9 cellular contexts compared by ENCODE assay signal in genomic region chr20:31870703-31871601, GRCh38. TPM values are rescaled to one million over a fixed set of nuclear protein-coding genes. Genes with fewer than 3 reads are reported as not detected.
A peak's percentile ranks its signal among the peaks of the same experiment; 100 is the strongest.
DNase-seq lines count a peak whose midpoint lies in the region; ATAC-seq, FAIRE-seq and TF ChIP-seq lines count a peak whose summit lies in the region.
"Had no signal": no experiment of that assay in that cellular context is flagged by ENCODE, and none has a peak within 500 bp of the region (broad histone marks: within the 10 kb centered on the region; RNA-seq: fewer than 3 reads in every experiment).

No MANE protein-coding gene starts in this region.

- H3K9me3 Mint-ChIP-seq in activated CD8-positive, alpha-beta memory T cell treated with anti-CD3 and anti-CD28 coated beads, Interleukin-2, amount 10 ng/mL, durations not matched to agents 7 days and 5 days (ENCODE audit: low read depth) = no peaks in the 10 kb centered on the region

- BruUV-seq in K562 (replicated peaks; lab: Mats Ljungman, UMichigan) = no TSS peak

- no peak overlapping the region for H3K4me3 ChIP-seq in K562
- H3K4me3 ChIP-seq in mesendoderm (ENCODE audit: low read length) = peak overlapping the region; percentile 28
- peak overlapping the region; percentile 57 to 80 (median 66) for H3K4me3 ChIP-seq in tibial nerve

- peaks cover 45 to 59% of the 10 kb centered on the region in 2 experiments for H3K27me3 ChIP-seq in K562 (ENCODE audit: control insufficient read depth in 2 of 2, insufficient read depth in 2 of 2, low read length in 2 of 2)
- H3K27me3 ChIP-seq in mesendoderm (ENCODE audit: insufficient read depth, low read length, poor library complexity) = peaks cover 8% of the 10 kb centered on the region
- H3K27me3 ChIP-seq in tibial nerve = no peaks in the 10 kb centered on the region

- H3K27ac Mint-ChIP-seq in activated CD8-positive, alpha-beta memory T cell treated with anti-CD3 and anti-CD28 coated beads, Interleukin-2, amount 10 ng/mL, durations not matched to agents 7 days and 5 days = no peak overlapping the region

- no peak overlapping the region for H2BK120ac ChIP-seq in mesendoderm (ENCODE audit: low read depth, low read length)

- no peak overlapping the region for H3K23ac ChIP-seq in mesendoderm (ENCODE audit: low read length)

- no peak for DNase-seq in activated CD8-positive, alpha-beta memory T cell treated with anti-CD3 and anti-CD28 coated beads, Interleukin-2, amount 10 ng/mL, durations not matched to agents 7 days and 5 days
- DNase-seq in activated CD8-positive, alpha-beta memory T cell treated with anti-CD3 and anti-CD28 coated beads, Interleukin-2, amount 50 U/mL, for 48 hours = no peak
- no peak for DNase-seq in K562 (ENCODE audit: extremely low read depth in 1 of 4, low spot score in 3 of 4)
- DNase-seq in mesendoderm = no peak
- DNase-seq in tibial nerve (ENCODE audit: low spot score in 2 of 2) = no peak
- DNase-seq in GM19238 (ENCODE audit: insufficient read length, low spot score) = no peak

- no peak overlapping the region for H4K5ac ChIP-seq in mesendoderm (ENCODE audit: low read length)

- H3K9me3 ChIP-seq in K562 (replicated peaks; ENCODE audit: control insufficient read depth, insufficient read depth, low read depth, low read length) = no peaks in the 10 kb centered on the region
- H3K9me3 ChIP-seq in tibial nerve = no peaks in the 10 kb centered on the region

- H3K4me3 Mint-ChIP-seq in activated CD8-positive, alpha-beta memory T cell treated with anti-CD3 and anti-CD28 coated beads, Interleukin-2, amount 10 ng/mL, durations not matched to agents 7 days and 5 days = peak overlapping the region; percentile 11

- H4K8ac ChIP-seq in mesendoderm (ENCODE audit: low read depth, low read length) = no peak overlapping the region

- peaks cover 12% of the 10 kb centered on the region for H4K20me1 ChIP-seq in K562 (replicated peaks; ENCODE audit: control insufficient read depth, insufficient read depth, low read length)

- H3K9me1 ChIP-seq in K562 (ENCODE audit: control insufficient read depth, insufficient read depth, low read length) = no peaks in the 10 kb centered on the region

- POLR2A ChIA-PET in K562 (lab: Yijun Ruan, JAX) = interaction anchor here (1.1 to 1.4 kb wide), 2 partner anchors 26 to 79 kb away, joined by 4 read pairs; no protein-coding TSS in a partner anchor

- intact Hi-C loops in K562 (cut with micrococcal nuclease) = no loop called here

- peaks cover 3% of the 10 kb centered on the region for H3K36me3 Mint-ChIP-seq in activated CD8-positive, alpha-beta memory T cell treated with anti-CD3 and anti-CD28 coated beads, Interleukin-2, amount 10 ng/mL, durations not matched to agents 7 days and 5 days

- no peak for TF ChIP-seq RAD21 in K562 (CRISPR knock-in tag; conservative IDR thresholded peaks at IDR 0.05 in 1 of 2, IDR thresholded peaks at IDR 0.05 in 1 of 2)

- H3K4me2 ChIP-seq in K562 (ENCODE audit: insufficient read depth, low read length) (no peak overlapping the region), mesendoderm (ENCODE audit: low read length) (peak overlapping the region; percentile 98)

- H3K36me3 ChIP-seq in K562 (ENCODE audit: control insufficient read depth, insufficient read depth, low read length) = no peaks in the 10 kb centered on the region
- H3K36me3 ChIP-seq in mesendoderm (ENCODE audit: control insufficient read depth, insufficient read depth, low read length) = no peaks in the 10 kb centered on the region
- peaks cover 0 to 4% (median 0%) of the 10 kb centered on the region in 3 donors for H3K36me3 ChIP-seq in tibial nerve

- TF ChIP-seq EP300 in K562 (IDR thresholded peaks at IDR 0.05; ENCODE audit: low read length) = no peak
- no peak for TF ChIP-seq EP300 in tibial nerve (IDR thresholded peaks at IDR 0.05)

- no peak overlapping the region for H3K9ac ChIP-seq in K562 (ENCODE audit: insufficient read depth in 1 of 2, low read depth in 2 of 2, low read length in 2 of 2)
- H3K9ac ChIP-seq in mesendoderm (ENCODE audit: low read length) = peak overlapping the region; percentile 68

- TF ChIP-seq POLR2A in K562 (conservative IDR thresholded peaks at IDR 0.05) (no peak), tibial nerve (IDR thresholded peaks at IDR 0.05) (no peak)

- no peak overlapping the region for H2BK5ac ChIP-seq in mesendoderm (ENCODE audit: low read length)

- 7% methylated on average over 19 of the region's 25 CpGs for WGBS in K562 (ENCODE audit: insufficient coverage, low coverage, missing lambda C conversion rate)
- WGBS in mesendoderm (ENCODE audit: extremely low coverage, insufficient coverage, low lambda C conversion rate) = no CpG with 5 or more reads among the region's 25 CpGs
- 7 to 21% methylated on average over 6 to 23 of the region's 25 CpGs for WGBS in tibial nerve, 2 donors

- H3K27ac ChIP-seq in K562 (ENCODE audit: extremely low read depth, low read depth, low read length) (no peak overlapping the region), mesendoderm (ENCODE audit: low read depth, low read length) (no peak overlapping the region), tibial nerve (peak overlapping the region; percentile 81 to 89 (median 86))
- H3K27ac ChIP-seq: C4-2B had no signal

- no peaks in the 10 kb centered on the region for H3K79me1 ChIP-seq in mesendoderm (ENCODE audit: low read length)

- H3K4me1 ChIP-seq in K562 (replicated peaks in 1 of 2; ENCODE audit: control insufficient read depth in 2 of 2, insufficient read depth in 2 of 2, low read length in 2 of 2) (peaks cover 0 to 11% of the 10 kb centered on the region in 2 experiments; a peak in 2 of 5 replicates), mesendoderm (ENCODE audit: control insufficient read depth, low read depth, low read length) (no peaks in the 10 kb centered on the region), tibial nerve (peaks cover 0 to 26% (median 15%) of the 10 kb centered on the region in 4 donors)

- peak overlapping the region; percentile 91 for H3K56ac ChIP-seq in mesendoderm (ENCODE audit: low read length)

- H3K4me1 Mint-ChIP-seq in activated CD8-positive, alpha-beta memory T cell treated with anti-CD3 and anti-CD28 coated beads, Interleukin-2, amount 10 ng/mL, durations not matched to agents 7 days and 5 days = peaks cover 11% of the 10 kb centered on the region

- no peak for FAIRE-seq in K562 (lab: Jason Lieb, UNC)

- no peak overlapping the region for H3K4ac ChIP-seq in mesendoderm (ENCODE audit: low read depth, low read length)

- peaks cover 58% of the 10 kb centered on the region for H3K27me3 Mint-ChIP-seq in activated CD8-positive, alpha-beta memory T cell treated with anti-CD3 and anti-CD28 coated beads, Interleukin-2, amount 10 ng/mL, durations not matched to agents 7 days and 5 days

- ATAC-seq in activated CD8-positive, alpha-beta memory T cell treated with anti-CD3 and anti-CD28 coated beads, Interleukin-2, amount 10 ng/mL, durations not matched to agents 7 days and 5 days = no peak
- no peak for ATAC-seq in K562
- ATAC-seq in HG03108 (IDR thresholded peaks at IDR 0.05; ENCODE audit: unreplicated experiment) = no peak
- no peak for ATAC-seq in HG02885 (IDR thresholded peaks at IDR 0.05; ENCODE audit: poor library complexity, unreplicated experiment)

- no peak overlapping the region for H2AFZ ChIP-seq in K562 (ENCODE audit: low read depth, low read length)

- no peak overlapping the region for H2AK5ac ChIP-seq in mesendoderm (ENCODE audit: low read length)

- no peaks in the 10 kb centered on the region for H3K79me2 ChIP-seq in K562 (ENCODE audit: control insufficient read depth, insufficient read depth, low read length)
- H3K79me2 ChIP-seq in mesendoderm (ENCODE audit: control insufficient read depth, insufficient read depth, low read length) = no peaks in the 10 kb centered on the region

- CTCF ChIA-PET in activated CD8-positive, alpha-beta memory T cell treated with anti-CD3 and anti-CD28 coated beads, Interleukin-2, amount 10 ng/mL, durations not matched to agents 7 days and 5 days (lab: Charles Lee) = interaction anchor here (1.0 to 1.8 kb wide), 6 partner anchors 10 to 81 kb away, joined by 3 to 9 read pairs (median 3); partner anchors contain the start of gene PDRG1
- CTCF ChIA-PET in K562 (lab: Yijun Ruan, JAX; ENCODE audit: low intra/inter-chr PET ratio) = interaction anchor here (0.7 kb wide), 1 partner anchor 17 kb away, joined by 3 read pairs; no protein-coding TSS in a partner anchor

- no peak overlapping the region for H3K18ac ChIP-seq in mesendoderm (ENCODE audit: low read length)

- no peak overlapping the region for H2BK15ac ChIP-seq in mesendoderm (replicated peaks; ENCODE audit: low read depth)

- in situ Hi-C loops in K562 (cut with MboI) = no loop called here

- TF ChIP-seq CTCF in K562 (IDR thresholded peaks at IDR 0.05 in 2 of 3, conservative IDR thresholded peaks at IDR 0.05 in 1 of 3; ENCODE audit: insufficient read depth in 2 of 3, low read depth in 1 of 3, low read length in 3 of 3) (no peak), tibial nerve (IDR thresholded peaks at IDR 0.05) (peak in 1 of 5 experiments; percentile 5)

RNA-seq across cellular contexts. Expression of gene TTLL9, which starts 0.5 kb away (rescaled TPM):
- total RNA-seq in activated CD8-positive, alpha-beta memory T cell treated with anti-CD3 and anti-CD28 coated beads, Interleukin-2, amount 10 ng/mL, durations not matched to agents 7 days and 5 days = not detected
- total RNA-seq in K562 (2011; cell fraction: chromatin; rRNA removed; ENCODE audit: low replicate concordance) = not detected in 2 replicates
- not detected in 2 replicates for total RNA-seq in K562 (2011; cell fraction: nucleolus; rRNA removed)
- not detected in 2 replicates for total RNA-seq in K562 (2011; cell fraction: nucleoplasm; rRNA removed)
- not detected in 2 replicates for total RNA-seq in K562 (2014; rRNA removed)
- total RNA-seq in K562 (2014; rRNA removed; fragmentation: Illumina TruSeq; extraction: Trizol) = not detected in 2 replicates
- total RNA-seq in K562 (2015; rRNA removed; fragmentation: Illumina TruSeq; extraction: Trizol) = not detected in 2 replicates
- total RNA-seq in K562 (2021) = not detected in 2 replicates
- not detected in 2 replicates for polyA plus RNA-seq in K562 (2011; rRNA removed)
- polyA plus RNA-seq in K562 (2011; cell fraction: cytosol; rRNA removed) = not detected in 2 replicates
- not detected in 2 replicates for polyA plus RNA-seq in K562 (2011; cell fraction: nucleus; rRNA removed)
- polyA plus RNA-seq in K562 (2012) = not detected in 2 replicates
- not detected in 2 replicates for polyA plus RNA-seq in K562 (2014; fragmentation: Illumina TruSeq; extraction: Trizol)
- under 1 TPM in 1 of 2 experiments, not detected in 1; 0.06 TPM for polyA plus RNA-seq in K562 (2014; fragmentation: Nextera tagmentation; extraction: Ambion mirVana)
- 0.07 TPM in 1 of 2 replicates, not detected in the other for polyA plus RNA-seq in K562 (2014; rRNA removed)
- polyA minus RNA-seq in K562 (2011; rRNA and poly(A)+ RNA removed) = not detected in 2 replicates
- not detected in 2 replicates for polyA minus RNA-seq in K562 (2011; cell fraction: cytosol; rRNA and poly(A)+ RNA removed)
- polyA minus RNA-seq in K562 (2011; cell fraction: nucleus; rRNA and poly(A)+ RNA removed) = not detected in 2 replicates
- polyA plus RNA-seq in mesendoderm (2013, experiment 1 of 2) = not detected
- polyA plus RNA-seq in mesendoderm (2013, experiment 2 of 2) = 0.01 TPM
- 1 to 10 TPM; 2.8 to 3.7 (median 3.1) TPM for total RNA-seq in tibial nerve

RNA-seq across cellular contexts. Expression of gene DUSP15, which starts 0.6 kb away (rescaled TPM):
- not detected for total RNA-seq in activated CD8-positive, alpha-beta memory T cell treated with anti-CD3 and anti-CD28 coated beads, Interleukin-2, amount 10 ng/mL, durations not matched to agents 7 days and 5 days
- 0.53 TPM in 1 of 2 replicates, not detected in the other for total RNA-seq in K562 (2011; cell fraction: chromatin; rRNA removed; ENCODE audit: low replicate concordance)
- 0.33 and 0.39 TPM in 2 replicates for total RNA-seq in K562 (2011; cell fraction: nucleolus; rRNA removed)
- total RNA-seq in K562 (2011; cell fraction: nucleoplasm; rRNA removed) = 0.29 and 0.84 TPM in 2 replicates
- total RNA-seq in K562 (2014; rRNA removed) (not detected in 2 replicates), K562 (2014; rRNA removed; fragmentation: Illumina TruSeq; extraction: Trizol) (not detected in 2 replicates), K562 (2015; rRNA removed; fragmentation: Illumina TruSeq; extraction: Trizol) (not detected in 2 replicates), K562 (2021) (not detected in 2 replicates), tibial nerve (10 to 100 TPM; 31.8 to 61.3 (median 44.6) TPM)
- polyA plus RNA-seq in K562 (2011; rRNA removed) (not detected in 2 replicates), K562 (2014; fragmentation: Illumina TruSeq; extraction: Trizol) (not detected in 2 replicates), K562 (2014; fragmentation: Nextera tagmentation; extraction: Ambion mirVana) (not detected), K562 (2014; rRNA removed) (0.34 and 0.66 TPM in 2 replicates)
- polyA plus RNA-seq in K562 (2011; cell fraction: cytosol; rRNA removed) = 0.09 and 0.16 TPM in 2 replicates
- polyA plus RNA-seq in K562 (2011; cell fraction: nucleus; rRNA removed) = 0.15 and 0.28 TPM in 2 replicates
- 0.22 TPM in 1 of 2 replicates, not detected in the other for polyA plus RNA-seq in K562 (2012)
- not detected in 2 replicates for polyA minus RNA-seq in K562 (2011; rRNA and poly(A)+ RNA removed)
- not detected in 2 replicates for polyA minus RNA-seq in K562 (2011; cell fraction: cytosol; rRNA and poly(A)+ RNA removed)
- polyA minus RNA-seq in K562 (2011; cell fraction: nucleus; rRNA and poly(A)+ RNA removed) = not detected in 2 replicates
- 0.27 TPM for polyA plus RNA-seq in mesendoderm (2013, experiment 1 of 2)
- 0.15 TPM for polyA plus RNA-seq in mesendoderm (2013, experiment 2 of 2)

RNA-seq across cellular contexts. Expression of gene FOXS1, which starts 25.5 kb away (rescaled TPM):
- total RNA-seq in activated CD8-positive, alpha-beta memory T cell treated with anti-CD3 and anti-CD28 coated beads, Interleukin-2, amount 10 ng/mL, durations not matched to agents 7 days and 5 days = not detected
- total RNA-seq in K562 (2011; cell fraction: chromatin; rRNA removed; ENCODE audit: low replicate concordance) = not detected in 2 replicates
- total RNA-seq in K562 (2011; cell fraction: nucleolus; rRNA removed) = not detected in 2 replicates
- total RNA-seq in K562 (2011; cell fraction: nucleoplasm; rRNA removed) = not detected in 2 replicates
- total RNA-seq in K562 (2014; rRNA removed) (not detected in 2 replicates), K562 (2014; rRNA removed; fragmentation: Illumina TruSeq; extraction: Trizol) (not detected in 2 replicates), K562 (2015; rRNA removed; fragmentation: Illumina TruSeq; extraction: Trizol) (not detected in 2 replicates), K562 (2021) (not detected in 2 replicates), tibial nerve (10 to 100 TPM in 1 of 4 donors, 1 to 10 TPM in 3; 3.0 to 11.8 (median 8.0) TPM)
- polyA plus RNA-seq in K562 (2011; rRNA removed) (not detected in 2 replicates), K562 (2014; fragmentation: Illumina TruSeq; extraction: Trizol) (not detected in 2 replicates), K562 (2014; fragmentation: Nextera tagmentation; extraction: Ambion mirVana) (not detected), K562 (2014; rRNA removed) (not detected in 2 replicates)
- polyA plus RNA-seq in K562 (2011; cell fraction: cytosol; rRNA removed) = not detected in 2 replicates
- not detected in 2 replicates for polyA plus RNA-seq in K562 (2011; cell fraction: nucleus; rRNA removed)
- not detected in 2 replicates for polyA plus RNA-seq in K562 (2012)
- not detected in 2 replicates for polyA minus RNA-seq in K562 (2011; rRNA and poly(A)+ RNA removed)
- not detected in 2 replicates for polyA minus RNA-seq in K562 (2011; cell fraction: cytosol; rRNA and poly(A)+ RNA removed)
- not detected in 2 replicates for polyA minus RNA-seq in K562 (2011; cell fraction: nucleus; rRNA and poly(A)+ RNA removed)
- 0.03 TPM for polyA plus RNA-seq in mesendoderm (2013, experiment 1 of 2)
- not detected for polyA plus RNA-seq in mesendoderm (2013, experiment 2 of 2)

RNA-seq across cellular contexts. Expression of gene MYLK2, which starts 51.8 kb away (rescaled TPM):
- total RNA-seq in activated CD8-positive, alpha-beta memory T cell treated with anti-CD3 and anti-CD28 coated beads, Interleukin-2, amount 10 ng/mL, durations not matched to agents 7 days and 5 days = 1 to 10 TPM in 1 of 2 experiments, under 1 TPM in 1; 0.42 to 1.2 TPM
- 0.53 and 0.69 TPM in 2 replicates for total RNA-seq in K562 (2011; cell fraction: chromatin; rRNA removed; ENCODE audit: low replicate concordance)
- 0.33 and 0.79 TPM in 2 replicates for total RNA-seq in K562 (2011; cell fraction: nucleolus; rRNA removed)
- 0.31 and 0.44 TPM in 2 replicates for total RNA-seq in K562 (2011; cell fraction: nucleoplasm; rRNA removed)
- 0.33 and 0.45 TPM in 2 replicates for total RNA-seq in K562 (2014; rRNA removed)
- total RNA-seq in K562 (2014; rRNA removed; fragmentation: Illumina TruSeq; extraction: Trizol) = 0.07 and 0.10 TPM in 2 replicates
- 0.18 and 0.30 TPM in 2 replicates for total RNA-seq in K562 (2015; rRNA removed; fragmentation: Illumina TruSeq; extraction: Trizol)
- 0.25 and 0.53 TPM in 2 replicates for total RNA-seq in K562 (2021)
- polyA plus RNA-seq in K562 (2011; rRNA removed) = 0.15 and 0.22 TPM in 2 replicates
- polyA plus RNA-seq in K562 (2011; cell fraction: cytosol; rRNA removed) = 0.13 and 0.18 TPM in 2 replicates
- polyA plus RNA-seq in K562 (2011; cell fraction: nucleus; rRNA removed) = 0.79 and 0.84 TPM in 2 replicates
- polyA plus RNA-seq in K562 (2012) = 0.25 and 0.43 TPM in 2 replicates
- 0.12 and 0.26 TPM in 2 replicates for polyA plus RNA-seq in K562 (2014; fragmentation: Illumina TruSeq; extraction: Trizol)
- polyA plus RNA-seq in K562 (2014; fragmentation: Nextera tagmentation; extraction: Ambion mirVana) = not detected
- polyA plus RNA-seq in K562 (2014; rRNA removed) = 0.28 and 0.41 TPM in 2 replicates
- 0.11 and 0.18 TPM in 2 replicates for polyA minus RNA-seq in K562 (2011; rRNA and poly(A)+ RNA removed)
- polyA minus RNA-seq in K562 (2011; cell fraction: cytosol; rRNA and poly(A)+ RNA removed) = not detected in 2 replicates
- polyA minus RNA-seq in K562 (2011; cell fraction: nucleus; rRNA and poly(A)+ RNA removed) = 0.13 and 0.78 TPM in 2 replicates
- 0.14 TPM for polyA plus RNA-seq in mesendoderm (2013, experiment 1 of 2)
- polyA plus RNA-seq in mesendoderm (2013, experiment 2 of 2) = 0.22 TPM
- 1 to 10 TPM in 1 of 4 donors, under 1 TPM in 1, not detected in 2; 0.66 to 1.3 TPM for total RNA-seq in tibial nerve

Comparison
In these comparisons a context has a peak if more than half of its experiments do, and no peak if none do; other contexts are left out.
1. H3K27ac ChIP-seq: peak in tibial nerve (4 of 4); none in K562 (single experiment) and mesendoderm (single experiment).
2. RNA of gene DUSP15, which starts 0.6 kb away (total RNA-seq): 31.8 to 61.3 TPM in tibial nerve; not detected in activated CD8-positive, alpha-beta memory T cell treated with anti-CD3 and anti-CD28 coated beads, Interleukin-2, amount 10 ng/mL, durations not matched to agents 7 days and 5 days and 0.29 to 0.84 TPM in K562; every median in the first group is over 10 times any median in the second.